Comparison of ENCODE assay signal across 15 cellular contexts in genomic region chr18:41993151-41993550, GRCh38.
"Had no signal": no experiment of that assay in that cellular context is flagged by ENCODE, and none has a peak within 500 bp of the region (broad histone marks: within the 10 kb centered on the region; RNA-seq: fewer than 3 reads in every experiment).

No MANE protein-coding gene starts in this region.

- DNase-seq: activated B cell treated with CpG ODN at 0.5 μM for 24 hours; activated CD4-positive, alpha-beta T cell treated with anti-CD3 and anti-CD28 coated beads for 48 hours; activated CD8-positive, alpha-beta memory T cell treated with anti-CD3 and anti-CD28 coated beads, Interleukin-2, amount 50 U/mL, for 4 hours; activated CD8-positive, alpha-beta T cell treated with anti-CD3 and anti-CD28 coated beads, Interleukin-2, amount 10 ng/mL, durations not matched to agents 7 days and 5 days; activated T-cell treated with anti-CD3 and anti-CD28 coated beads, Interleukin-2, amount 50 U/mL, for 48 hours; dorsolateral prefrontal cortex; endodermal cell; hippocampal formation; kidney glomerular epithelial cell; left ventricle myocardium superior; mesenchymal stem cell; right cardiac atrium; small intestine; stimulated activated CD4-positive, alpha-beta T cell treated with anti-CD3 and anti-CD28 coated beads, Interleukin-4, amount 100 ng/mL, for 4 hours; SW 1271 had no signal

- ATAC-seq: activated CD8-positive, alpha-beta T cell treated with anti-CD3 and anti-CD28 coated beads, Interleukin-2, amount 10 ng/mL, durations not matched to agents 7 days and 5 days; left ventricle myocardium superior; right cardiac atrium had no signal
